Comparison of ENCODE assay signal across 35 cellular contexts in the genomic region with DNA sequence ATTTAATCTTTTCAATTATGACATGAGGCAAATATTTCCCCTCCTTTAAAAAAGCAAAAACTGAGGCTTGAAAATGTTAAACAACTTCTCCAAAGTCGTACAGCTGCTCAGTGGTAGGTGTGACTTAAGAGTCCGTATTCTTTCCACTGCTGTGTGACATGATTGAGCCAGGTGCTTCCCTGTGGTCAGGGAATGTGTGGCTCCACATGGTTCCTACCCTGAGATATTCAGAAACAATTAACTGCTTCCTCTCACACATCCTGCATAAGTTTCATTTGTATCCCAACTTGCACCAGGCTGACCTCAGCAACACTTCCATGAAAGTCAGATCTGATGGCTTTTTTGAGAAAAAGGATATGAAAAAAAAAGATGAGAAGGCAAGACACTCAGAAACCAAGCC. TPM values are rescaled to one million over a fixed set of nuclear protein-coding genes. Genes with fewer than 3 reads are reported as not detected.
"Had no signal": no experiment of that assay in that cellular context is flagged by ENCODE, and none has a peak within 500 bp of the region (broad histone marks: within the 10 kb centered on the region; RNA-seq: fewer than 3 reads in every experiment).

No MANE protein-coding gene starts in this region.

- H3K27me3 Mint-ChIP-seq: stimulated activated memory B cell treated with anti-CD40 and anti-IgM and Interleukin-4, amounts not matched to agents 10 μg/mL and 1 μg/mL and 100 μg/mL, for 72 hours had no signal

- H3K9me3 Mint-ChIP-seq: natural killer cell treated with Interleukin-12 subunit alpha and Interleukin-12 subunit beta and Interleukin-15 and Interleukin-18, amount 100 ng/mL, for 72 hours had no signal

- ATAC-seq: activated CD8-positive, alpha-beta memory T cell treated with anti-CD3 and anti-CD28 coated beads, Interleukin-2, amount 10 ng/mL, durations not matched to agents 7 days and 5 days; activated CD8-positive, alpha-beta T cell treated with anti-CD3 and anti-CD28 coated beads, Interleukin-2, amount 10 ng/mL, durations not matched to agents 7 days and 5 days; activated T-cell treated with anti-CD3 and anti-CD28 coated beads, Interleukin-2, amount 50 U/mL, for 72 hours; body of pancreas; heart right ventricle; mucosa of descending colon; natural killer cell treated with Interleukin-12 subunit alpha and Interleukin-12 subunit beta and Interleukin-15 and Interleukin-18, amount 100 ng/mL, for 72 hours; stimulated activated memory B cell treated with anti-CD40 and anti-IgM and Interleukin-4, amounts not matched to agents 10 μg/mL and 1 μg/mL and 100 μg/mL, for 72 hours had no signal

- H3K27ac Mint-ChIP-seq: activated CD8-positive, alpha-beta memory T cell treated with anti-CD3 and anti-CD28 coated beads, Interleukin-2, amount 10 ng/mL, durations not matched to agents 7 days and 5 days; activated CD8-positive, alpha-beta T cell treated with anti-CD3 and anti-CD28 coated beads, Interleukin-2, amount 10 ng/mL, durations not matched to agents 7 days and 5 days; activated naive CD8-positive, alpha-beta T cell; activated T-cell treated with anti-CD3 and anti-CD28 coated beads, Interleukin-2, amount 50 U/mL, for 72 hours; natural killer cell treated with Interleukin-12 subunit alpha and Interleukin-12 subunit beta and Interleukin-15 and Interleukin-18, amount 100 ng/mL, for 72 hours; stimulated activated memory B cell treated with anti-CD40 and anti-IgM and Interleukin-4, amounts not matched to agents 10 μg/mL and 1 μg/mL and 100 μg/mL, for 72 hours; T-helper 1 cell treated with Interleukin-12 subunit alpha and Interleukin-12 subunit beta and Interleukin-4 antibody, amounts not matched to agents 30 μg/mL and 1 μg/mL, for 36 hours had no signal

- DNase-seq: activated CD4-positive, alpha-beta T cell treated with anti-CD3 and anti-CD28 coated beads for 1 hour; activated CD8-positive, alpha-beta memory T cell treated with anti-CD3 and anti-CD28 coated beads, Interleukin-2, amount 10 ng/mL, durations not matched to agents 7 days and 5 days; activated CD8-positive, alpha-beta T cell treated with anti-CD3 and anti-CD28 coated beads, Interleukin-2, amount 10 ng/mL, durations not matched to agents 7 days and 5 days; activated naive CD4-positive, alpha-beta T cell treated with Interleukin-2 at 50 U/mL for 16 hours; activated T-cell treated with anti-CD3 and anti-CD28 coated beads, Interleukin-2, amount 50 U/mL, for 72 hours; aorta; body of pancreas; cortex of kidney; foreskin melanocyte; heart right ventricle; left ventricle myocardium inferior; mucosa of descending colon; stimulated activated CD4-positive, alpha-beta T cell treated with anti-CD3 and anti-CD28 coated beads, Interleukin-1b, Interleukin-23, amount 100 ng/mL, for 48 hours; stimulated activated CD4-positive, alpha-beta T cell treated with anti-CD3 and anti-CD28 coated beads, Interleukin-4, amount 100 ng/mL, for 4 hours; stimulated activated CD8-positive, alpha-beta memory T cell treated with anti-CD3 and anti-CD28 coated beads, Interleukin-4, amount 100 ng/mL, for 48 hours; stomach; SW 1271; T-helper 9 cell; WERI-Rb-1 had no signal

- H3K4me1 ChIP-seq: esophagus muscularis mucosa, heart right ventricle, left ventricle myocardium inferior, right atrium auricular region, stomach, tibial nerve had no signal

- H3K36me3 ChIP-seq: esophagus muscularis mucosa, heart right ventricle, left ventricle myocardium inferior, right atrium auricular region, stomach, tibial nerve, WERI-Rb-1 had no signal

- H3K27me3 ChIP-seq: body of pancreas, right atrium auricular region, stomach, tibial nerve had no signal

- H3K4me3 ChIP-seq: body of pancreas, esophagus muscularis mucosa, heart right ventricle, left ventricle myocardium inferior, lung, mucosa of descending colon, right atrium auricular region, smooth muscle cell, stomach, tibial nerve had no signal

- H3K27ac ChIP-seq: body of pancreas, esophagus muscularis mucosa, heart right ventricle, left ventricle myocardium inferior, right atrium auricular region, stomach, tibial nerve, WERI-Rb-1 had no signal

- H3K4me3 Mint-ChIP-seq: activated CD8-positive, alpha-beta memory T cell treated with anti-CD3 and anti-CD28 coated beads, Interleukin-2, amount 10 ng/mL, durations not matched to agents 7 days and 5 days; activated CD8-positive, alpha-beta T cell treated with anti-CD3 and anti-CD28 coated beads, Interleukin-2, amount 10 ng/mL, durations not matched to agents 7 days and 5 days; activated naive CD8-positive, alpha-beta T cell; activated T-cell treated with anti-CD3 and anti-CD28 coated beads, Interleukin-2, amount 50 U/mL, for 72 hours; natural killer cell treated with Interleukin-12 subunit alpha and Interleukin-12 subunit beta and Interleukin-15 and Interleukin-18, amount 100 ng/mL, for 72 hours; stimulated activated memory B cell treated with anti-CD40 and anti-IgM and Interleukin-4, amounts not matched to agents 10 μg/mL and 1 μg/mL and 100 μg/mL, for 72 hours; T-helper 1 cell treated with Interleukin-12 subunit alpha and Interleukin-12 subunit beta and Interleukin-4 antibody, amounts not matched to agents 30 μg/mL and 1 μg/mL, for 36 hours had no signal

RNA-seq across cellular contexts. Expression of gene OPALIN, which starts 13.6 kb away (rescaled TPM):
- total RNA-seq: activated CD8-positive, alpha-beta memory T cell treated with anti-CD3 and anti-CD28 coated beads, Interleukin-2, amount 10 ng/mL, durations not matched to agents 7 days and 5 days; activated CD8-positive, alpha-beta T cell treated with anti-CD3 and anti-CD28 coated beads, Interleukin-2, amount 10 ng/mL, durations not matched to agents 7 days and 5 days; activated T-cell treated with anti-CD3 and anti-CD28 coated beads, Interleukin-2, amount 50 U/mL, for 72 hours; aorta; body of pancreas; cerebellum; esophagus muscularis mucosa; glomerular endothelial cell; heart right ventricle; left ventricle myocardium inferior; lung; mesenteric fat pad; mucosa of descending colon; myocyte; natural killer cell treated with Interleukin-12 subunit alpha and Interleukin-12 subunit beta and Interleukin-15 and Interleukin-18, amount 100 ng/mL, for 72 hours; omental fat pad; pulmonary artery endothelial cell; right atrium auricular region; smooth muscle cell; stomach; tibial nerve; ureter had no signal

RNA-seq across cellular contexts. Expression of gene DNTT, which starts 41.0 kb away (rescaled TPM):
- total RNA-seq: activated CD8-positive, alpha-beta memory T cell treated with anti-CD3 and anti-CD28 coated beads, Interleukin-2, amount 10 ng/mL, durations not matched to agents 7 days and 5 days; activated CD8-positive, alpha-beta T cell treated with anti-CD3 and anti-CD28 coated beads, Interleukin-2, amount 10 ng/mL, durations not matched to agents 7 days and 5 days; activated T-cell treated with anti-CD3 and anti-CD28 coated beads, Interleukin-2, amount 50 U/mL, for 72 hours; aorta; body of pancreas; cerebellum; esophagus muscularis mucosa; glomerular endothelial cell; heart right ventricle; left ventricle myocardium inferior; lung; mesenteric fat pad; mucosa of descending colon; myocyte; natural killer cell treated with Interleukin-12 subunit alpha and Interleukin-12 subunit beta and Interleukin-15 and Interleukin-18, amount 100 ng/mL, for 72 hours; omental fat pad; pulmonary artery endothelial cell; right atrium auricular region; smooth muscle cell; stomach; tibial nerve; ureter had no signal
